In genomic region chr4:37567781-37568180, GRCh38 we compare ENCODE assay signal across 14 cellular contexts.
"Had no signal": no experiment of that assay in that cellular context is flagged by ENCODE, and none has a peak within 500 bp of the region (broad histone marks: within the 10 kb centered on the region; RNA-seq: fewer than 3 reads in every experiment).

No MANE protein-coding gene starts in this region.

- H3K9me3 Mint-ChIP-seq: activated naive CD4-positive, alpha-beta T cell treated with anti-CD3 and anti-CD28 coated beads, Interleukin-2, amount 50 U/mL, for 24 hours; memory B cell; T-helper 1 cell treated with Interleukin-12 subunit alpha and Interleukin-12 subunit beta and Interleukin-4 antibody, amounts not matched to agents 30 μg/mL and 1 μg/mL, for 36 hours had no signal

- H3K4me3 ChIP-seq: left lung, tibial artery had no signal

- H3K4me1 ChIP-seq: left lung, tibial artery had no signal

- H3K36me3 ChIP-seq: brain microvascular endothelial cell, left lung, tibial artery had no signal

- H3K4me1 Mint-ChIP-seq: activated naive CD4-positive, alpha-beta T cell treated with anti-CD3 and anti-CD28 coated beads, Interleukin-2, amount 50 U/mL, for 24 hours had no signal

- H3K27me3 ChIP-seq: brain microvascular endothelial cell, left lung, tibial artery had no signal

- H3K27ac Mint-ChIP-seq: memory B cell; T-helper 1 cell treated with Interleukin-12 subunit alpha and Interleukin-12 subunit beta and Interleukin-4 antibody, amounts not matched to agents 30 μg/mL and 1 μg/mL, for 36 hours had no signal

- ATAC-seq: left lung had no signal

- H3K4me3 Mint-ChIP-seq: activated naive CD4-positive, alpha-beta T cell treated with anti-CD3 and anti-CD28 coated beads, Interleukin-2, amount 50 U/mL, for 24 hours; memory B cell; T-helper 1 cell treated with Interleukin-12 subunit alpha and Interleukin-12 subunit beta and Interleukin-4 antibody, amounts not matched to agents 30 μg/mL and 1 μg/mL, for 36 hours had no signal

- H3K9me3 ChIP-seq: left lung, tibial artery had no signal

- H3K27ac ChIP-seq: brain microvascular endothelial cell, left lung, tibial artery had no signal

- FAIRE-seq: islet of Langerhans, TTC549 had no signal

- DNase-seq: activated CD4-positive, CD25-positive, alpha-beta regulatory T cell; amygdala; brain microvascular endothelial cell; head of caudate nucleus; left lung; SHP77 treated with DMSO at 0.1 percent for 48 hours; stimulated activated CD4-positive, alpha-beta T cell treated with anti-CD3 and anti-CD28 coated beads, Interleukin-15, amount 100 ng/mL, for 24 hours; stimulated activated CD4-positive, alpha-beta T cell treated with anti-CD3 and anti-CD28 coated beads, Interleukin-4, amount 100 ng/mL, for 4 hours; tibial artery had no signal

- H3K27me3 Mint-ChIP-seq: activated naive CD4-positive, alpha-beta T cell treated with anti-CD3 and anti-CD28 coated beads, Interleukin-2, amount 50 U/mL, for 24 hours had no signal

- H3K36me3 Mint-ChIP-seq: activated naive CD4-positive, alpha-beta T cell treated with anti-CD3 and anti-CD28 coated beads, Interleukin-2, amount 50 U/mL, for 24 hours; memory B cell had no signal
